In genomic region chr3:11059090-11059798, GRCh38 we compare ENCODE assay signal across 8 cellular contexts.
DNase-seq lines count a peak whose midpoint lies in the region; ATAC-seq and TF ChIP-seq lines count a peak whose summit lies in the region.

No MANE protein-coding gene starts in this region.

- no peak overlapping the region for H3K4me3 ChIP-seq in HFF-Myc (replicated peaks; ENCODE audit: low read depth, low read length)
- H3K4me3 ChIP-seq in OCI-LY1 (ENCODE audit: low read depth, low read length, poor library complexity, severe bottlenecking), result no peak overlapping the region
- H3K4me3 ChIP-seq in hepatocyte, result no peak overlapping the region
- no peak overlapping the region for H3K4me3 ChIP-seq in smooth muscle cell

- peak; percentile 85 for TF ChIP-seq CTCF in HFF-Myc (IDR thresholded peaks at IDR 0.05; ENCODE audit: low read depth, low read length, missing control alignments)
- peak; percentile 66 for TF ChIP-seq CTCF in OCI-LY1 (IDR thresholded peaks at IDR 0.05; ENCODE audit: low read length)
- peak; percentile 82 for TF ChIP-seq CTCF in hepatocyte (IDR thresholded peaks at IDR 0.05; ENCODE audit: poor library complexity)
- peak; percentile 88 for TF ChIP-seq CTCF in smooth muscle cell (IDR thresholded peaks at IDR 0.05; ENCODE audit: borderline replicate concordance, insufficient read depth, poor library complexity, severe bottlenecking)

- H3F3A ChIP-seq in OCI-LY1 (ENCODE audit: insufficient read depth, low read length), result no peaks in the 10 kb centered on the region
- H3F3A ChIP-seq in smooth muscle cell (ENCODE audit: low read depth), result no peaks in the 10 kb centered on the region

- WGBS in hepatocyte (ENCODE audit: low lambda C conversion rate, missing lambda C conversion rate), result 36% methylated on average over 14 of the region's 14 CpGs
- WGBS in smooth muscle cell (ENCODE audit: low lambda C conversion rate), result 36% methylated on average over 14 of the region's 14 CpGs

- H3K9me2 ChIP-seq in OCI-LY1 (ENCODE audit: low read depth, low read length) (no peaks in the 10 kb centered on the region), hepatocyte (replicated peaks; ENCODE audit: insufficient read depth) (no peaks in the 10 kb centered on the region)

- no peak for ATAC-seq in GM21515 (IDR thresholded peaks at IDR 0.05; ENCODE audit: unreplicated experiment)
- ATAC-seq in GM18867 (IDR thresholded peaks at IDR 0.05; ENCODE audit: unreplicated experiment), result no peak

- H3K27ac ChIP-seq in OCI-LY1 (ENCODE audit: low read depth, low read length, poor library complexity, severe bottlenecking) (no peak overlapping the region), hepatocyte (no peak overlapping the region), smooth muscle cell (ENCODE audit: low read depth) (no peak overlapping the region)

- H3K9me3 ChIP-seq in OCI-LY1 (ENCODE audit: low read length), result no peaks in the 10 kb centered on the region
- no peaks in the 10 kb centered on the region for H3K9me3 ChIP-seq in hepatocyte (ENCODE audit: low read depth)
- no peaks in the 10 kb centered on the region for H3K9me3 ChIP-seq in smooth muscle cell (replicated peaks; ENCODE audit: low read depth)

- H3K4me1 ChIP-seq in OCI-LY1 (ENCODE audit: insufficient read depth, low read length, severe bottlenecking) (no peaks in the 10 kb centered on the region), hepatocyte (ENCODE audit: insufficient read depth) (no peaks in the 10 kb centered on the region), smooth muscle cell (ENCODE audit: low read depth) (no peaks in the 10 kb centered on the region)

- in situ Hi-C loops in Caki2 (cut with HindIII; ENCODE audit: low pct_unique_long_range_greater_than_20kb, low sequenced_read_pairs), result no loop called here

- peak; percentile 44 for DNase-seq in Caki2 (ENCODE audit: low read depth)
- DNase-seq in HFF-Myc (ENCODE audit: extremely low read depth, low read depth), result peak; percentile 42
- peak in 54 of 58 donors; percentile 16 to 79 (median 56) for DNase-seq in anterior cingulate cortex (lab: John Stamatoyannopoulos, UW)
- peak; percentile 78 for DNase-seq in hepatocyte (ENCODE audit: low spot score)
- no peak for DNase-seq in smooth muscle cell (lab: John Stamatoyannopoulos, UW; ENCODE audit: unreplicated experiment)

- no peak overlapping the region for H3K9ac ChIP-seq in OCI-LY1 (ENCODE audit: low read length)
- no peak overlapping the region for H3K9ac ChIP-seq in smooth muscle cell (ENCODE audit: low read depth)

- H4K20me1 ChIP-seq in OCI-LY1 (ENCODE audit: insufficient read depth, low read length) (no peaks in the 10 kb centered on the region), hepatocyte (ENCODE audit: insufficient read depth, poor library complexity, severe bottlenecking) (no peaks in the 10 kb centered on the region), smooth muscle cell (ENCODE audit: low read depth) (no peaks in the 10 kb centered on the region)

- H2AFZ ChIP-seq in OCI-LY1 (ENCODE audit: low read length) (no peak overlapping the region), hepatocyte (no peak overlapping the region), smooth muscle cell (ENCODE audit: low read depth) (no peak overlapping the region)

- H3K36me3 ChIP-seq in OCI-LY1 (ENCODE audit: insufficient read depth, low read length), result no peaks in the 10 kb centered on the region
- no peaks in the 10 kb centered on the region for H3K36me3 ChIP-seq in hepatocyte (replicated peaks; ENCODE audit: insufficient read depth, low read depth)
- H3K36me3 ChIP-seq in smooth muscle cell (ENCODE audit: low read depth), result no peaks in the 10 kb centered on the region

- H3K4me2 ChIP-seq in OCI-LY1 (ENCODE audit: low read length), result no peak overlapping the region
- no peak overlapping the region for H3K4me2 ChIP-seq in hepatocyte
- H3K4me2 ChIP-seq in smooth muscle cell, result peak overlapping the region; percentile 62

- H3K27me3 ChIP-seq in OCI-LY1 (ENCODE audit: insufficient read depth, low read length), result no peaks in the 10 kb centered on the region
- peaks cover 20% of the 10 kb centered on the region for H3K27me3 ChIP-seq in hepatocyte
- H3K27me3 ChIP-seq in smooth muscle cell (ENCODE audit: low read depth), result no peaks in the 10 kb centered on the region

- H3K79me2 ChIP-seq in OCI-LY1 (ENCODE audit: insufficient read depth, low read length) (no peaks in the 10 kb centered on the region), hepatocyte (no peaks in the 10 kb centered on the region), smooth muscle cell (ENCODE audit: low read depth) (no peaks in the 10 kb centered on the region)
